1 cellular context compared by ENCODE assay signal in the genomic region with DNA sequence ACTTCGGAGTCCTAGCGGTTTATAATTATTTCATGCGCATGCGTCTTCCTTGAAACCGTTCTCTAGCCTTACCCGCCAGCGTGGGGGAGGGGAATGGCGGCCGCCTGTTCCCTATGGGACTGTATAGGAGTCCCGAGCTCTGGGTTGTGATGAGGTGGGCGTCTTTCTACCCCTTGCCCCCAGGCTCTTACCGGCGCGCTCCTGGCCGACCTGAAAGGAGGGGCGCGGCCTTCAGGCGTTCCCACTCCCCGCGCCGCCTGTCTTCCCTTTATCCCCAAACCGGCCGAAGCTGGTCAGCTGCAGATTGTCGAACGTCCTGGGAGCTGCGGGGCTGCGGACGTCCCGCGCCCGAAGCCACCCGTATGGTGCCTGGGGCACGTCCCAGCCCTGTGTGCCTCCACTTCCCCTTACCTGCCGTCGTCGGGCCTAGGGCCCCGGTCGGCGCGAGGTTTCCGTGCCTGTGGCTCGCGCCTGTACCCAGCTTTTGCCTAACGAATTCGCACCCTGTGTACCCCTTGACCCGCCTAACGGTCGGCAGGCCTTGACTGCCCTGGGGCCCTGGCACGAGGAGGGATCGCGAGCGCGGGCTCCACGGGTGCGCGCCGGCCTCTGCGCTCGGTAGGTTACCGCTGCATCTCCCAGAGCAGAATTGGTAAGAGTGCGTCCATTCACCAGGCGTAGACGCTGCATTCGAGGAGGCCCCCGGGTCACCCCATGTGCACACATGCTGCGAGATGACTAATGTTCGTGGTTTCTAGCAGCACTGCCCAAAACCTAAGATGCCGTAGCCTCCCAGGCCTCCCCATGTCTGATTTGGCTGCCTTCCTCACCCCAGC.
TF ChIP-seq lines count a peak whose summit lies in the region.

No MANE protein-coding gene starts in this region.

TF ChIP-seq in K562, 482 proteins besides CTCF, POLR2A, EP300 and RAD21 (continued from another document and continues in another):
- TF ChIP-seq RNF219 (CRISPR knock-in tag; IDR thresholded peaks at IDR 0.05) (no peak), ZBTB17 (CRISPR knock-in tag; IDR thresholded peaks at IDR 0.05) (peak; percentile 75), NONO (IDR thresholded peaks at IDR 0.05; ENCODE audit: low read depth in 2 of 2, low read length in 1 of 2) (no peak), MECOM (CRISPR knock-in tag; IDR thresholded peaks at IDR 0.05) (peak; percentile 54; the same call in 1 of the 2 replicates), MED1 (CRISPR knock-in tag; IDR thresholded peaks at IDR 0.05; ENCODE audit: borderline replicate concordance) (no peak), GTF2A2 (tag; IDR thresholded peaks at IDR 0.05) (peak; percentile 79), HSF4 (CRISPR knock-in tag; IDR thresholded peaks at IDR 0.05; ENCODE audit: borderline replicate concordance) (no peak), ZNF766 (CRISPR knock-in tag; conservative IDR thresholded peaks at IDR 0.05) (peak; percentile 83; the same call in 1 of the 2 replicates), ELK1 (CRISPR knock-in tag; IDR thresholded peaks at IDR 0.05) (no peak), POLR2AphosphoS2 (IDR thresholded peaks at IDR 0.05; ENCODE audit: low read length) (no peak), MTA1 (IDR thresholded peaks at IDR 0.05; ENCODE audit: borderline replicate concordance) (no peak), ZNF449 (CRISPR knock-in tag; IDR thresholded peaks at IDR 0.05) (peak; percentile 18; the same call in 1 of the 2 replicates), ERF (CRISPR knock-in tag; IDR thresholded peaks at IDR 0.05) (peak; percentile 81; the same call in 1 of the 2 replicates), ZBTB9 (CRISPR knock-in tag; IDR thresholded peaks at IDR 0.05) (peak; percentile 82; the same call in 1 of the 2 replicates), PHF8 (IDR thresholded peaks at IDR 0.05; ENCODE audit: borderline replicate concordance, low read length) (peak; percentile 81), ZNF655 (CRISPR knock-in tag; IDR thresholded peaks at IDR 0.05) (no peak), ZZZ3 (IDR thresholded peaks at IDR 0.05) (no peak; the same call in 1 of the 2 replicates), SMARCB1 (IDR thresholded peaks at IDR 0.05; ENCODE audit: insufficient read length, low read depth) (no peak), HDAC3 (IDR thresholded peaks at IDR 0.05; ENCODE audit: borderline replicate concordance, partially characterized antibody) (no peak), KDM2B (CRISPR knock-in tag; IDR thresholded peaks at IDR 0.05) (no peak; the same call in 1 of the 2 replicates), NEUROD1 (IDR thresholded peaks at IDR 0.05; ENCODE audit: borderline replicate concordance, low read depth, low read length, partially characterized antibody) (no peak), CHD4 (IDR thresholded peaks at IDR 0.05; ENCODE audit: insufficient read depth, insufficient replicate concordance, low read depth, low read length, poor library complexity, severe bottlenecking) (no peak), TRIM28 (IDR thresholded peaks at IDR 0.05) (no peak), TGIF2 (CRISPR knock-in tag; IDR thresholded peaks at IDR 0.05) (no peak), ZNF197 (CRISPR knock-in tag; IDR thresholded peaks at IDR 0.05; ENCODE audit: low read depth) (0 out of 2 replicates have a peak, but pooled peaks have one; percentile 42), ATF4 (CRISPR knock-in tag; IDR thresholded peaks at IDR 0.05) (peak; percentile 34; the same call in 1 of the 2 replicates), ZNF311 (CRISPR knock-in tag; IDR thresholded peaks at IDR 0.05) (0 out of 2 replicates have a peak, but pooled peaks have one; percentile 51), SMAD2 (IDR thresholded peaks at IDR 0.05; ENCODE audit: low read depth, low read length) (no peak), ZNF217 (CRISPR knock-in tag; IDR thresholded peaks at IDR 0.05) (no peak), HCFC1 (IDR thresholded peaks at IDR 0.05; ENCODE audit: low read depth, low read length) (peak; percentile 39; the same call in 1 of the 2 replicates)
- TF ChIP-seq, protein P1, sequence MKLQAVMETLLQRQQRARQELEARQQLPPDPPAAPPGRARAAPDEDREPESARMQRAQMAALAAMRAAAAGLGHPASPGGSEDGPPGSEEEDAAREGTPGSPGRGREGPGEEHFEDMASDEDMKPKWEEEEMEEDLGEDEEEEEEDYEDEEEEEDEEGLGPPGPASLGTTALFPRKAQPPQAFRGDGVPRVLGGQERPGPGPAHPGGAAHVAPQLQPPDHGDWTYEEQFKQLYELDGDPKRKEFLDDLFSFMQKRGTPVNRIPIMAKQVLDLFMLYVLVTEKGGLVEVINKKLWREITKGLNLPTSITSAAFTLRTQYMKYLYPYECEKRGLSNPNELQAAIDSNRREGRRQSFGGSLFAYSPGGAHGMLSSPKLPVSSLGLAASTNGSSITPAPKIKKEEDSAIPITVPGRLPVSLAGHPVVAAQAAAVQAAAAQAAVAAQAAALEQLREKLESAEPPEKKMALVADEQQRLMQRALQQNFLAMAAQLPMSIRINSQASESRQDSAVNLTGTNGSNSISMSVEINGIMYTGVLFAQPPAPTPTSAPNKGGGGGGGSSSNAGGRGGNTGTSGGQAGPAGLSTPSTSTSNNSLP (IDR thresholded peaks at IDR 0.05; ENCODE audit: borderline replicate concordance, low read depth, low read length) = no peak
- TF ChIP-seq, protein P2, sequence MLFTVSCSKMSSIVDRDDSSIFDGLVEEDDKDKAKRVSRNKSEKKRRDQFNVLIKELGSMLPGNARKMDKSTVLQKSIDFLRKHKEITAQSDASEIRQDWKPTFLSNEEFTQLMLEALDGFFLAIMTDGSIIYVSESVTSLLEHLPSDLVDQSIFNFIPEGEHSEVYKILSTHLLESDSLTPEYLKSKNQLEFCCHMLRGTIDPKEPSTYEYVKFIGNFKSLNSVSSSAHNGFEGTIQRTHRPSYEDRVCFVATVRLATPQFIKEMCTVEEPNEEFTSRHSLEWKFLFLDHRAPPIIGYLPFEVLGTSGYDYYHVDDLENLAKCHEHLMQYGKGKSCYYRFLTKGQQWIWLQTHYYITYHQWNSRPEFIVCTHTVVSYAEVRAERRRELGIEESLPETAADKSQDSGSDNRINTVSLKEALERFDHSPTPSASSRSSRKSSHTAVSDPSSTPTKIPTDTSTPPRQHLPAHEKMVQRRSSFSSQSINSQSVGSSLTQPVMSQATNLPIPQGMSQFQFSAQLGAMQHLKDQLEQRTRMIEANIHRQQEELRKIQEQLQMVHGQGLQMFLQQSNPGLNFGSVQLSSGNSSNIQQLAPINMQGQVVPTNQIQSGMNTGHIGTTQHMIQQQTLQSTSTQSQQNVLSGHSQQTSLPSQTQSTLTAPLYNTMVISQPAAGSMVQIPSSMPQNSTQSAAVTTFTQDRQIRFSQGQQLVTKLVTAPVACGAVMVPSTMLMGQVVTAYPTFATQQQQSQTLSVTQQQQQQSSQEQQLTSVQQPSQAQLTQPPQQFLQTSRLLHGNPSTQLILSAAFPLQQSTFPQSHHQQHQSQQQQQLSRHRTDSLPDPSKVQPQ (CRISPR knock-in tag; IDR thresholded peaks at IDR 0.05; ENCODE audit: borderline replicate concordance) = no peak
- TF ChIP-seq, protein P3, sequence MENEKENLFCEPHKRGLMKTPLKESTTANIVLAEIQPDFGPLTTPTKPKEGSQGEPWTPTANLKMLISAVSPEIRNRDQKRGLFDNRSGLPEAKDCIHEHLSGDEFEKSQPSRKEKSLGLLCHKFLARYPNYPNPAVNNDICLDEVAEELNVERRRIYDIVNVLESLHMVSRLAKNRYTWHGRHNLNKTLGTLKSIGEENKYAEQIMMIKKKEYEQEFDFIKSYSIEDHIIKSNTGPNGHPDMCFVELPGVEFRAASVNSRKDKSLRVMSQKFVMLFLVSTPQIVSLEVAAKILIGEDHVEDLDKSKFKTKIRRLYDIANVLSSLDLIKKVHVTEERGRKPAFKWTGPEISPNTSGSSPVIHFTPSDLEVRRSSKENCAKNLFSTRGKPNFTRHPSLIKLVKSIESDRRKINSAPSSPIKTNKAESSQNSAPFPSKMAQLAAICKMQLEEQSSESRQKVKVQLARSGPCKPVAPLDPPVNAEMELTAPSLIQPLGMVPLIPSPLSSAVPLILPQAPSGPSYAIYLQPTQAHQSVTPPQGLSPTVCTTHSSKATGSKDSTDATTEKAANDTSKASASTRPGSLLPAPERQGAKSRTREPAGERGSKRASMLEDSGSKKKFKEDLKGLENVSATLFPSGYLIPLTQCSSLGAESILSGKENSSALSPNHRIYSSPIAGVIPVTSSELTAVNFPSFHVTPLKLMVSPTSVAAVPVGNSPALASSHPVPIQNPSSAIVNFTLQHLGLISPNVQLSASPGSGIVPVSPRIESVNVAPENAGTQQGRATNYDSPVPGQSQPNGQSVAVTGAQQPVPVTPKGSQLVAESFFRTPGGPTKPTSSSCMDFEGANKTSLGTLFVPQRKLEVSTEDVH (IDR thresholded peaks at IDR 0.05; ENCODE audit: low read depth, partially characterized antibody) = peak; percentile 27
- TF ChIP-seq, protein P4, sequence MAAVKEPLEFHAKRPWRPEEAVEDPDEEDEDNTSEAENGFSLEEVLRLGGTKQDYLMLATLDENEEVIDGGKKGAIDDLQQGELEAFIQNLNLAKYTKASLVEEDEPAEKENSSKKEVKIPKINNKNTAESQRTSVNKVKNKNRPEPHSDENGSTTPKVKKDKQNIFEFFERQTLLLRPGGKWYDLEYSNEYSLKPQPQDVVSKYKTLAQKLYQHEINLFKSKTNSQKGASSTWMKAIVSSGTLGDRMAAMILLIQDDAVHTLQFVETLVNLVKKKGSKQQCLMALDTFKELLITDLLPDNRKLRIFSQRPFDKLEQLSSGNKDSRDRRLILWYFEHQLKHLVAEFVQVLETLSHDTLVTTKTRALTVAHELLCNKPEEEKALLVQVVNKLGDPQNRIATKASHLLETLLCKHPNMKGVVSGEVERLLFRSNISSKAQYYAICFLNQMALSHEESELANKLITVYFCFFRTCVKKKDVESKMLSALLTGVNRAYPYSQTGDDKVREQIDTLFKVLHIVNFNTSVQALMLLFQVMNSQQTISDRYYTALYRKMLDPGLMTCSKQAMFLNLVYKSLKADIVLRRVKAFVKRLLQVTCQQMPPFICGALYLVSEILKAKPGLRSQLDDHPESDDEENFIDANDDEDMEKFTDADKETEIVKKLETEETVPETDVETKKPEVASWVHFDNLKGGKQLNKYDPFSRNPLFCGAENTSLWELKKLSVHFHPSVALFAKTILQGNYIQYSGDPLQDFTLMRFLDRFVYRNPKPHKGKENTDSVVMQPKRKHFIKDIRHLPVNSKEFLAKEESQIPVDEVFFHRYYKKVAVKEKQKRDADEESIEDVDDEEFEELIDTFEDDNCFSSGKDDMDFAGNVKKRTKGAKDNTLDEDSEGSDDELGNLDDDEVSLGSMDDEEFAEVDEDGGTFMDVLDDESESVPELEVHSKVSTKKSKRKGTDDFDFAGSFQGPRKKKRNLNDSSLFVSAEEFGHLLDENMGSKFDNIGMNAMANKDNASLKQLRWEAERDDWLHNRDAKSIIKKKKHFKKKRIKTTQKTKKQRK (IDR thresholded peaks at IDR 0.05; ENCODE audit: borderline replicate concordance, low read depth, low read length) = no peak
